In the genomic region with DNA sequence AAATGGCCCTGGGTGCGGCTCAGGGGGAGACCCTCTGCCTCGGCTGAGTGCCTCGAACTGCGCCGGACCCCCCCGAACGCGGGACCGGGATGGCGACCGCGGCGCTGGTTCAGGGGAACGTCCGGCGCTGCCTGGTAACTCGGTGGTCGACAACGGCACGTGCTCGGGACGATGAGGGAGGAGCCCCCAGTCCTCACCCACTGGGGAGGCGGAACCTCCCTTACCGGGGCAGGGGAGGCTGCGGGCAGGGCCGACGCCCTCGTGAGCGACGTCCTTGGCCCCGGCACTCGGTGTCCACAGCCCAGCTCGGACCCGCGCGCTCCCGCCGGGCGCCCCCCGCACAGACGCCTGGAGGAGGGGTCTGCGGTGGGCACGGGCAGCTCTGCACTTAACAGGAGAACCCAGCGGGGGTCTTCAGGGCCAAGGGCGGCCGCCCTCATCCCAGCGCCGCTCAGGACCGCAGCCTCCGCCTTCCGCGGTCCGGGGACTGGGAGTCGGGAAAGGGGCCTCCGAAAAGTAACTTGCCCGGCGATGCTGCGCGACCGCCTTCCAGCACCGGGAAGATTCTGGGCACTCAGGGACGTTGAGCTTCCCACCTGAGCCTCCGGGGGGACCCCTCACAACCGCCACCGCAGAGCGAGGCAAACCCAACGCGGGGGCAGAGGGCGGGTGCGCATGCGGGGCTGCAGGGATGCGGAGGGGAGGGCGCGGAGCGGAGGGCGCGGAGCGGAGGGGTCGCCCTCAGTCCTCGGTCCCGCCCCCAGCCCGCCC, we compare ENCODE assay signal across 10 cellular contexts. TPM values are rescaled to one million over a fixed set of nuclear protein-coding genes. Genes with fewer than 3 reads are reported as not detected.
DNase-seq lines count a peak whose midpoint lies in the region; ATAC-seq lines count a peak whose summit lies in the region.
"Had no signal": no experiment of that assay in that cellular context is flagged by ENCODE, and none has a peak within 500 bp of the region (broad histone marks: within the 10 kb centered on the region; RNA-seq: fewer than 3 reads in every experiment).

No MANE protein-coding gene starts in this region.

- no peak for ATAC-seq in stimulated activated naive CD8-positive, alpha-beta T cell treated with anti-CD3 and anti-CD28 coated beads, Interleukin-15, amount 100 ng/mL, for 72 hours
- ATAC-seq in stimulated activated naive CD8-positive, alpha-beta T cell treated with anti-CD3 and anti-CD28 coated beads, Interleukin-15, Interleukin-2, amounts not matched to agents 100 U/mL and 50 U/mL, for 24 hours = no peak
- no peak for ATAC-seq in naive B cell (ENCODE audit: low read depth in 2 of 2)
- ATAC-seq in aorta (ENCODE audit: low FRiP score) = no peak
- ATAC-seq in HG03342 (IDR thresholded peaks at IDR 0.05; ENCODE audit: unreplicated experiment) = no peak

- H3K4me3 ChIP-seq in ectodermal cell (ENCODE audit: insufficient read depth, low read depth, low read length) = peak overlapping the region; percentile 71
- peak overlapping the region; percentile 62 to 69 for H3K4me3 ChIP-seq in aorta (ENCODE audit: low read length in 2 of 2)
- no peak overlapping the region for H3K4me3 ChIP-seq in effector memory CD4-positive, alpha-beta T cell (ENCODE audit: insufficient read depth, low read depth, low read length, poor library complexity, severe bottlenecking)

- peaks cover 44% of the 10 kb centered on the region for H3K4me1 Mint-ChIP-seq in stimulated activated naive CD8-positive, alpha-beta T cell treated with anti-CD3 and anti-CD28 coated beads, Interleukin-15, amount 100 ng/mL, for 72 hours
- peaks cover 15 to 20% (median 19%) of the 10 kb centered on the region in 3 donors for H3K4me1 Mint-ChIP-seq in naive B cell

- no peaks in the 10 kb centered on the region for H3K9me3 ChIP-seq in ectodermal cell (ENCODE audit: control insufficient read depth, low read length)
- H3K9me3 ChIP-seq in aorta (ENCODE audit: control insufficient read depth, low read length) = no peaks in the 10 kb centered on the region
- H3K9me3 ChIP-seq in effector memory CD4-positive, alpha-beta T cell (ENCODE audit: control insufficient read depth, low read length) = no peaks in the 10 kb centered on the region

- peaks cover 0 to 2% of the 10 kb centered on the region in 2 donors for H3K9me3 Mint-ChIP-seq in stimulated activated naive CD8-positive, alpha-beta T cell treated with anti-CD3 and anti-CD28 coated beads, Interleukin-15, amount 100 ng/mL, for 72 hours
- no peaks in the 10 kb centered on the region for H3K9me3 Mint-ChIP-seq in naive B cell
- H3K9me3 Mint-ChIP-seq: activated CD4-positive, alpha-beta T cell treated with anti-CD3 and anti-CD28 coated beads, Interleukin-2, amount 10 ng/mL, durations not matched to agents 7 days and 5 days had no signal

- DNase-seq in stimulated activated naive CD8-positive, alpha-beta T cell treated with anti-CD3 and anti-CD28 coated beads, Interleukin-15, amount 100 ng/mL, for 72 hours = peak in 1 of 2 donors; percentile 13
- no peak for DNase-seq in stimulated activated naive CD8-positive, alpha-beta T cell treated with anti-CD3 and anti-CD28 coated beads, Interleukin-15, Interleukin-2, amounts not matched to agents 100 U/mL and 50 U/mL, for 24 hours
- DNase-seq in naive B cell (no peak), aorta (no peak), NCI-H510A treated with DMSO at 0.1 percent for 48 hours (lab: John Stamatoyannopoulos, UW) (no peak)
- no peak for DNase-seq in effector memory CD4-positive, alpha-beta T cell
- DNase-seq: activated CD4-positive, alpha-beta T cell treated with anti-CD3 and anti-CD28 coated beads, Interleukin-2, amount 10 ng/mL, durations not matched to agents 7 days and 5 days; stimulated activated CD4-positive, alpha-beta T cell treated with anti-CD3 and anti-CD28 coated beads, Interleukin-4, amount 100 ng/mL, for 24 hours had no signal

- no peak overlapping the region for H3K27ac ChIP-seq in ectodermal cell (ENCODE audit: insufficient read depth, low read depth, low read length, poor library complexity, severe bottlenecking)
- H3K27ac ChIP-seq in aorta (ENCODE audit: low read depth in 1 of 2, low read length in 2 of 2) = no peak overlapping the region
- H3K27ac ChIP-seq in effector memory CD4-positive, alpha-beta T cell (ENCODE audit: insufficient read depth, low read length, poor library complexity, severe bottlenecking) = no peak overlapping the region

- H3K27me3 Mint-ChIP-seq in stimulated activated naive CD8-positive, alpha-beta T cell treated with anti-CD3 and anti-CD28 coated beads, Interleukin-15, amount 100 ng/mL, for 72 hours = peaks cover 72% of the 10 kb centered on the region
- peaks cover 25 to 50% (median 35%) of the 10 kb centered on the region in 3 donors for H3K27me3 Mint-ChIP-seq in naive B cell

- H3K36me3 Mint-ChIP-seq in naive B cell = no peaks in the 10 kb centered on the region

- H3K4me1 ChIP-seq in ectodermal cell (ENCODE audit: control insufficient read depth, insufficient read depth, low read length) (peaks cover 12% of the 10 kb centered on the region), aorta (ENCODE audit: control insufficient read depth in 1 of 2, insufficient read depth in 2 of 2, low read length in 2 of 2) (no peaks in the 10 kb centered on the region)
- H3K4me1 ChIP-seq in effector memory CD4-positive, alpha-beta T cell (ENCODE audit: control insufficient read depth, insufficient read depth, low read length, poor library complexity, severe bottlenecking) = peaks cover 46% of the 10 kb centered on the region

- intact Hi-C loops in aorta (cut with DNase I) = no loop called here

- H3K36me3 ChIP-seq in ectodermal cell (ENCODE audit: control insufficient read depth, insufficient read depth, low read length) = no peaks in the 10 kb centered on the region
- no peaks in the 10 kb centered on the region for H3K36me3 ChIP-seq in aorta (ENCODE audit: control insufficient read depth in 1 of 2, insufficient read depth in 2 of 2, low read length in 1 of 2)
- no peaks in the 10 kb centered on the region for H3K36me3 ChIP-seq in effector memory CD4-positive, alpha-beta T cell (ENCODE audit: control insufficient read depth, insufficient read depth, low read length)

- H3K4me3 Mint-ChIP-seq in stimulated activated naive CD8-positive, alpha-beta T cell treated with anti-CD3 and anti-CD28 coated beads, Interleukin-15, amount 100 ng/mL, for 72 hours = peak overlapping the region; percentile 39 to 51
- peak overlapping the region in 6 of 8 donors; percentile 38 to 79 (median 58) for H3K4me3 Mint-ChIP-seq in naive B cell
- H3K4me3 Mint-ChIP-seq: activated CD4-positive, alpha-beta T cell treated with anti-CD3 and anti-CD28 coated beads, Interleukin-2, amount 10 ng/mL, durations not matched to agents 7 days and 5 days had no signal

- 10% methylated on average over 81 of the region's 82 CpGs for WGBS in ectodermal cell, 2 experiments
- 19 to 27% methylated on average over 62 to 82 of the region's 82 CpGs for WGBS in aorta, 2 donors

- peaks cover 81% of the 10 kb centered on the region for H3K27me3 ChIP-seq in ectodermal cell (ENCODE audit: control insufficient read depth, insufficient read depth, low read length, poor library complexity, severe bottlenecking)
- H3K27me3 ChIP-seq in aorta (ENCODE audit: control insufficient read depth in 1 of 2, insufficient read depth in 2 of 2, low read length in 1 of 2) = no peaks in the 10 kb centered on the region
- H3K27me3 ChIP-seq in effector memory CD4-positive, alpha-beta T cell (replicated peaks; ENCODE audit: control insufficient read depth, insufficient read depth, low read length, poor library complexity, severe bottlenecking) = peaks cover 60% of the 10 kb centered on the region

- H3K27ac Mint-ChIP-seq in stimulated activated naive CD8-positive, alpha-beta T cell treated with anti-CD3 and anti-CD28 coated beads, Interleukin-15, amount 100 ng/mL, for 72 hours = no peak overlapping the region
- H3K27ac Mint-ChIP-seq in naive B cell = peak overlapping the region in 2 of 6 donors; percentile 71 to 87
- H3K27ac Mint-ChIP-seq: activated CD4-positive, alpha-beta T cell treated with anti-CD3 and anti-CD28 coated beads, Interleukin-2, amount 10 ng/mL, durations not matched to agents 7 days and 5 days had no signal

RNA-seq across cellular contexts. Expression of gene HES4, which starts 1.7 kb away (rescaled TPM):
- polyA plus RNA-seq in ectodermal cell (2013, experiment 1 of 4) = 23.1 TPM
- polyA plus RNA-seq in ectodermal cell (2013, experiment 2 of 4) = 20.6 TPM
- polyA plus RNA-seq in ectodermal cell (2013, experiment 3 of 4) = 76.6 TPM
- polyA plus RNA-seq in ectodermal cell (2013, experiment 4 of 4) = 89.3 TPM
- polyA plus RNA-seq in naive B cell (ENCODE audit: low read depth in 6 of 6) (under 1 TPM in 2 of 6 donors, not detected in 4; 0.45 to 0.64 TPM), aorta (10 to 100 TPM in 1 of 2 donors, 1 to 10 TPM in 1; 3.6 to 82.3 TPM)
- total RNA-seq in aorta = 10 to 100 TPM; 31.3 to 47.5 TPM

RNA-seq across cellular contexts. Expression of gene ISG15, which starts 15.1 kb away (rescaled TPM):
- polyA plus RNA-seq in ectodermal cell (2013, experiment 1 of 4) = 43.1 TPM
- polyA plus RNA-seq in ectodermal cell (2013, experiment 2 of 4) = 49.8 TPM
- polyA plus RNA-seq in ectodermal cell (2013, experiment 3 of 4) = 42.8 TPM
- polyA plus RNA-seq in ectodermal cell (2013, experiment 4 of 4) = 40.3 TPM
- polyA plus RNA-seq in naive B cell (ENCODE audit: low read depth in 6 of 6) (100 to 1,000 TPM in 4 of 6 donors, 10 to 100 TPM in 2; 55.1 to 183 (median 124) TPM), aorta (100 to 1,000 TPM in 1 of 2 donors, 10 to 100 TPM in 1; 79.5 to 104 TPM)
- total RNA-seq in aorta = 10 to 100 TPM; 34.4 to 40.8 TPM

RNA-seq across cellular contexts. Expression of gene PERM1, which starts 16.3 kb away (rescaled TPM):
- polyA plus RNA-seq in ectodermal cell (2013, experiment 1 of 4) = not detected
- polyA plus RNA-seq in ectodermal cell (2013, experiment 2 of 4) = not detected
- polyA plus RNA-seq in ectodermal cell (2013, experiment 3 of 4) = not detected
- polyA plus RNA-seq in ectodermal cell (2013, experiment 4 of 4) = not detected
- polyA plus RNA-seq in naive B cell (ENCODE audit: low read depth in 6 of 6) (not detected), aorta (1 to 10 TPM in 1 of 2 donors, under 1 TPM in 1; 0.50 to 1.5 TPM)
- total RNA-seq in aorta = under 1 TPM; 0.42 to 0.49 TPM
- total RNA-seq: activated CD4-positive, alpha-beta T cell treated with anti-CD3 and anti-CD28 coated beads, Interleukin-2, amount 10 ng/mL, durations not matched to agents 7 days and 5 days had no signal

RNA-seq across cellular contexts. Expression of gene AGRN, which starts 21.7 kb away (rescaled TPM):
- 156 TPM for polyA plus RNA-seq in ectodermal cell (2013, experiment 1 of 4)
- 193 TPM for polyA plus RNA-seq in ectodermal cell (2013, experiment 2 of 4)
- 128 TPM for polyA plus RNA-seq in ectodermal cell (2013, experiment 3 of 4)
- polyA plus RNA-seq in ectodermal cell (2013, experiment 4 of 4) = 148 TPM
- polyA plus RNA-seq in naive B cell (ENCODE audit: low read depth in 6 of 6) (under 1 TPM in 2 of 6 donors, not detected in 4; 0.04 to 0.52 TPM), aorta (10 to 100 TPM in 1 of 2 donors, 1 to 10 TPM in 1; 4.3 to 20.1 TPM)
- 10 to 100 TPM; 25.1 to 38.6 TPM for total RNA-seq in aorta

RNA-seq across cellular contexts. Expression of gene PLEKHN1, which starts 32.0 kb away (rescaled TPM):
- polyA plus RNA-seq in ectodermal cell (2013, experiment 1 of 4) = not detected
- polyA plus RNA-seq in ectodermal cell (2013, experiment 2 of 4) = 0.14 TPM
- not detected for polyA plus RNA-seq in ectodermal cell (2013, experiment 3 of 4)
- polyA plus RNA-seq in ectodermal cell (2013, experiment 4 of 4) = 0.08 TPM
- polyA plus RNA-seq in naive B cell (ENCODE audit: low read depth in 6 of 6) = not detected
- total RNA-seq in aorta = 1 to 10 TPM in 1 of 2 donors, under 1 TPM in 1; 0.52 to 1.2 TPM
- polyA plus RNA-seq in aorta = under 1 TPM; 0.13 to 0.61 TPM
